In genomic region chr7:128247108-128247507, GRCh38 we compare ENCODE assay signal across 1 cellular context.
TF ChIP-seq lines count a peak whose summit lies in the region.

No MANE protein-coding gene starts in this region.

TF ChIP-seq in HEK293, 187 proteins besides CTCF, POLR2A, EP300 and RAD21 (continued from another document):
- TF ChIP-seq ZNF449 (tag by site-specific recombination; IDR thresholded peaks at IDR 0.05), result peak; percentile 67; the same call in 1 of the 2 replicates
TF ChIP-seq in HEK293: peak in this region for 1.
